ENCODE assay signal across 22 cellular contexts in genomic region chr10:49498465-49498864, GRCh38. TPM values are rescaled to one million over a fixed set of nuclear protein-coding genes. Genes with fewer than 3 reads are reported as not detected.
A peak's percentile ranks its signal among the peaks of the same experiment; 100 is the strongest.
DNase-seq lines count a peak whose midpoint lies in the region; ATAC-seq and TF ChIP-seq lines count a peak whose summit lies in the region.
"Had no signal": no experiment of that assay in that cellular context is flagged by ENCODE, and none has a peak within 500 bp of the region (broad histone marks: within the 10 kb centered on the region; RNA-seq: fewer than 3 reads in every experiment).

No MANE protein-coding gene starts in this region.

- no peak overlapping the region for H3K9ac ChIP-seq in SK-N-SH
- H3K9ac ChIP-seq: BLaER1 treated with 17β-estradiol and CSF1 and Interleukin-3, amounts not matched to agents 10 nM and 100 nM had no signal

- H3K36me3 Mint-ChIP-seq in neural crest cell (ENCODE audit: low read depth): peaks cover 2% of the 10 kb centered on the region

- H3K4me2 ChIP-seq in SK-N-SH: no peak overlapping the region
- H3K4me2 ChIP-seq: BLaER1 treated with 17β-estradiol and CSF1 and Interleukin-3, amounts not matched to agents 10 nM and 100 nM had no signal

- H3K9me3 Mint-ChIP-seq in neural crest cell: no peaks in the 10 kb centered on the region
- H3K9me3 Mint-ChIP-seq: CD14-positive monocyte; CD4-positive, alpha-beta T cell; CD8-positive, alpha-beta memory T cell had no signal

- no peaks in the 10 kb centered on the region for H3K9me2 ChIP-seq in SK-N-SH

- no peak for TF ChIP-seq EP300 in SK-N-SH (IDR thresholded peaks at IDR 0.05; ENCODE audit: borderline replicate concordance in 1 of 2, low read depth in 1 of 2, low read length in 1 of 2)

- POLR2A ChIA-PET in SK-N-SH (lab: Yijun Ruan, JAX): no interaction called here

- peaks cover 12 to 20% of the 10 kb centered on the region in 2 experiments for H3K36me3 ChIP-seq in SK-N-SH (replicated peaks in 1 of 2; ENCODE audit: control insufficient read depth in 1 of 2, insufficient read depth in 2 of 2, low read length in 1 of 2)
- H3K36me3 ChIP-seq: BE2C had no signal

- TF ChIP-seq CTCF in SK-N-SH (IDR thresholded peaks at IDR 0.05): no peak
- TF ChIP-seq CTCF in fibroblast of mammary gland (conservative IDR thresholded peaks at IDR 0.05; ENCODE audit: control insufficient read depth, insufficient read depth, low read depth, low read length): no peak
- TF ChIP-seq CTCF in neural crest cell (conservative IDR thresholded peaks at IDR 0.05): no peak

- H3K4me3 ChIP-seq in SK-N-SH (ENCODE audit: low read depth in 2 of 2, low read length in 1 of 2): no peak overlapping the region
- no peak overlapping the region for H3K4me3 ChIP-seq in fibroblast of mammary gland (ENCODE audit: control insufficient read depth, low read depth, low read length)
- H3K4me3 ChIP-seq: BLaER1 treated with 17β-estradiol and CSF1 and Interleukin-3, amounts not matched to agents 10 nM and 100 nM; GM12878 had no signal

- peaks cover 0 to 13% of the 10 kb centered on the region in 2 experiments; a peak in 2 of 4 replicates for H3K4me1 ChIP-seq in SK-N-SH (ENCODE audit: control insufficient read depth in 1 of 2, insufficient read depth in 2 of 2, low read depth in 1 of 2, low read length in 1 of 2)
- H3K4me1 ChIP-seq: BLaER1 treated with 17β-estradiol and CSF1 and Interleukin-3, amounts not matched to agents 10 nM and 100 nM had no signal

- WGBS in SK-N-SH (ENCODE audit: low lambda C conversion rate): 100% methylated on average over 2 of the region's 2 CpGs

- no peak for ATAC-seq in SK-N-SH treated with all-trans-retinoic acid at 6 μM for 48 hours
- ATAC-seq: GM12878 had no signal

- CTCF ChIA-PET in SK-N-SH (lab: Yijun Ruan, JAX): interaction anchor here (5.3 kb wide), 1 partner anchor 14 kb away, joined by 29 read pairs; no protein-coding TSS in a partner anchor

- H3K27me3 Mint-ChIP-seq in neural crest cell (ENCODE audit: low read depth): no peaks in the 10 kb centered on the region
- H3K27me3 Mint-ChIP-seq: CD4-positive, alpha-beta T cell; CD8-positive, alpha-beta memory T cell had no signal

- H4K20me1 ChIP-seq in SK-N-SH (ENCODE audit: insufficient read depth): no peaks in the 10 kb centered on the region

- H3K27ac ChIP-seq in SK-N-SH (ENCODE audit: low read depth in 2 of 2, low read length in 1 of 2): peak overlapping the region in 1 of 2 experiments; percentile 34; a peak in 2 of 4 replicates
- H3K27ac ChIP-seq: 22Rv1; BLaER1 treated with 17β-estradiol and CSF1 and Interleukin-3, amounts not matched to agents 10 nM and 100 nM had no signal

- no peaks in the 10 kb centered on the region for H3K27me3 ChIP-seq in SK-N-SH (ENCODE audit: insufficient read depth)
- H3K27me3 ChIP-seq: BE2C; BLaER1 treated with 17β-estradiol and CSF1 and Interleukin-3, amounts not matched to agents 10 nM and 100 nM had no signal

- no peak overlapping the region for H3K4me3 Mint-ChIP-seq in neural crest cell
- H3K4me3 Mint-ChIP-seq: CD14-positive monocyte; CD4-positive, alpha-beta T cell; CD8-positive, alpha-beta memory T cell had no signal

- no peak overlapping the region for H2AFZ ChIP-seq in SK-N-SH (ENCODE audit: low read depth)

- no peak for TF ChIP-seq RAD21 in SK-N-SH (IDR thresholded peaks at IDR 0.05; ENCODE audit: low read length)

- DNase-seq in SK-N-SH (no peak), fibroblast of mammary gland (ENCODE audit: low read depth) (peak; percentile 41), neural crest cell (ENCODE audit: low read depth, low spot score) (no peak), NCI-H524 treated with DMSO at 0.1 percent for 48 hours (lab: John Stamatoyannopoulos, UW) (no peak), NCI-H2196 (lab: John Stamatoyannopoulos, UW; ENCODE audit: unreplicated experiment) (no peak)
- no peak for DNase-seq in stimulated activated CD4-positive, alpha-beta T cell treated with anti-CD3 and anti-CD28 coated beads, Interleukin-4, amount 100 ng/mL, for 1 hour
- DNase-seq: AML-193; BE2C; CD4-positive, alpha-beta T cell; CD8-positive, alpha-beta memory T cell; DMS 273 treated with DMSO at 0.1 percent for 48 hours; DMS79; EL; GDM1; GOT3; H7; HCEC 1CT had no signal

- no peaks in the 10 kb centered on the region for H3K4me1 Mint-ChIP-seq in neural crest cell
- H3K4me1 Mint-ChIP-seq: CD14-positive monocyte had no signal

- no peaks in the 10 kb centered on the region for H3K9me3 ChIP-seq in SK-N-SH
- H3K9me3 ChIP-seq: BE2C; BLaER1 treated with 17β-estradiol and CSF1 and Interleukin-3, amounts not matched to agents 10 nM and 100 nM had no signal

- H3K79me2 ChIP-seq in SK-N-SH (ENCODE audit: insufficient read depth): no peaks in the 10 kb centered on the region

- no peaks in the 10 kb centered on the region for H3F3A ChIP-seq in SK-N-SH (replicated peaks; ENCODE audit: insufficient read depth)

- peak overlapping the region; percentile 4 for H3K27ac Mint-ChIP-seq in neural crest cell (ENCODE audit: unreplicated experiment)
- H3K27ac Mint-ChIP-seq: CD14-positive monocyte; CD4-positive, alpha-beta T cell; CD8-positive, alpha-beta memory T cell had no signal

TF ChIP-seq in SK-N-SH treated with all-trans-retinoic acid at 6 μM for 48 hours, 23 proteins besides CTCF, POLR2A, EP300 and RAD21:
- TF ChIP-seq POU6F1 (CRISPR knock-in tag; IDR thresholded peaks at IDR 0.05; ENCODE audit: borderline replicate concordance, low read depth): no peak
- peak; percentile 55 for TF ChIP-seq TCF4 (CRISPR knock-in tag; IDR thresholded peaks at IDR 0.05; ENCODE audit: borderline replicate concordance)

TF ChIP-seq in SK-N-SH, 30 proteins besides CTCF, POLR2A, EP300 and RAD21 (continues in another document):
- TF ChIP-seq JUND (IDR thresholded peaks at IDR 0.05) (no peak), NRF1 (IDR thresholded peaks at IDR 0.05; ENCODE audit: low read depth, low read length) (no peak), MXI1 (IDR thresholded peaks at IDR 0.05; ENCODE audit: low read depth, low read length) (no peak), ELF1 (IDR thresholded peaks at IDR 0.05) (no peak), FOSL2 (IDR thresholded peaks at IDR 0.05; ENCODE audit: borderline replicate concordance, low read depth) (no peak), NFIC (IDR thresholded peaks at IDR 0.05; ENCODE audit: borderline replicate concordance) (no peak), FOXM1 (IDR thresholded peaks at IDR 0.05; ENCODE audit: low read depth) (no peak), PBX3 (IDR thresholded peaks at IDR 0.05) (no peak), MAX (IDR thresholded peaks at IDR 0.05; ENCODE audit: low read depth) (no peak), USF1 (IDR thresholded peaks at IDR 0.05; ENCODE audit: borderline replicate concordance, low read depth) (no peak), TEAD4 (IDR thresholded peaks at IDR 0.05; ENCODE audit: borderline replicate concordance, insufficient read depth) (no peak), SMC3 (IDR thresholded peaks at IDR 0.05; ENCODE audit: low read depth, low read length) (no peak)
- TF ChIP-seq, protein P1, sequence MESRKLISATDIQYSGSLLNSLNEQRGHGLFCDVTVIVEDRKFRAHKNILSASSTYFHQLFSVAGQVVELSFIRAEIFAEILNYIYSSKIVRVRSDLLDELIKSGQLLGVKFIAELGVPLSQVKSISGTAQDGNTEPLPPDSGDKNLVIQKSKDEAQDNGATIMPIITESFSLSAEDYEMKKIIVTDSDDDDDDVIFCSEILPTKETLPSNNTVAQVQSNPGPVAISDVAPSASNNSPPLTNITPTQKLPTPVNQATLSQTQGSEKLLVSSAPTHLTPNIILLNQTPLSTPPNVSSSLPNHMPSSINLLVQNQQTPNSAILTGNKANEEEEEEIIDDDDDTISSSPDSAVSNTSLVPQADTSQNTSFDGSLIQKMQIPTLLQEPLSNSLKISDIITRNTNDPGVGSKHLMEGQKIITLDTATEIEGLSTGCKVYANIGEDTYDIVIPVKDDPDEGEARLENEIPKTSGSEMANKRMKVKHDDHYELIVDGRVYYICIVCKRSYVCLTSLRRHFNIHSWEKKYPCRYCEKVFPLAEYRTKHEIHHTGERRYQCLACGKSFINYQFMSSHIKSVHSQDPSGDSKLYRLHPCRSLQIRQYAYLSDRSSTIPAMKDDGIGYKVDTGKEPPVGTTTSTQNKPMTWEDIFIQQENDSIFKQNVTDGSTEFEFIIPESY (IDR thresholded peaks at IDR 0.05; ENCODE audit: borderline replicate concordance, low read depth): no peak

RNA-seq across cellular contexts. Expression of gene ERCC6, which starts 40.5 kb away (rescaled TPM):
- 4.5 and 6.2 TPM in 2 replicates for polyA plus RNA-seq in SK-N-SH (2012; rRNA removed)
- polyA plus RNA-seq in SK-N-SH (2012; cell fraction: cytosol; rRNA removed): 5.3 and 5.4 TPM in 2 replicates
- polyA plus RNA-seq in SK-N-SH (2012; cell fraction: nucleus; rRNA removed): 7.9 and 12.0 TPM in 2 replicates
- 19.7 and 23.0 TPM in 2 replicates for total RNA-seq in neural crest cell
